In genomic region chr2:75211371-75211770, GRCh38 we compare ENCODE assay signal across 27 cellular contexts. TPM values are rescaled to one million over a fixed set of nuclear protein-coding genes. Genes with fewer than 3 reads are reported as not detected.
DNase-seq lines count a peak whose midpoint lies in the region; ATAC-seq, FAIRE-seq and TF ChIP-seq lines count a peak whose summit lies in the region.
"Had no signal": no experiment of that assay in that cellular context is flagged by ENCODE, and none has a peak within 500 bp of the region (broad histone marks: within the 10 kb centered on the region; RNA-seq: fewer than 3 reads in every experiment).

No MANE protein-coding gene starts in this region.

- RAD21 ChIA-PET in GM12878 (lab: Charles Lee; ENCODE audit: unreplicated experiment), result no interaction called here

- peaks cover 4 to 16% (median 10%) of the 10 kb centered on the region in 4 donors for H3K4me1 Mint-ChIP-seq in CD4-positive, alpha-beta memory T cell

- TF ChIP-seq CTCF in OCI-LY7 (conservative IDR thresholded peaks at IDR 0.05; ENCODE audit: low read length) (no peak), GM12878 (IDR thresholded peaks at IDR 0.05 in 2 of 3, conservative IDR thresholded peaks at IDR 0.05 in 1 of 3; ENCODE audit: control insufficient read depth in 2 of 3, extremely low read depth in 1 of 3, insufficient read depth in 1 of 3, low read depth in 3 of 3, low read length in 3 of 3) (no peak)

- H3K9ac ChIP-seq in BLaER1, result no peak overlapping the region
- no peak overlapping the region for H3K9ac ChIP-seq in GM12878 (ENCODE audit: control insufficient read depth, insufficient read depth, low read length)
- H3K9ac ChIP-seq: BLaER1 treated with 17β-estradiol and CSF1 and Interleukin-3, amounts not matched to agents 10 nM and 100 nM had no signal

- H2AFZ ChIP-seq in OCI-LY7 (ENCODE audit: low read length) (no peak overlapping the region), GM12878 (ENCODE audit: control insufficient read depth, low read depth, low read length) (no peak overlapping the region)

- no peak for TF ChIP-seq POLR2A in GM12878 (IDR thresholded peaks at IDR 0.05; ENCODE audit: low read depth, low read length)

- H3K4me3 Mint-ChIP-seq in CD4-positive, alpha-beta memory T cell, result peak overlapping the region; percentile 1 to 78 (median 52)
- H3K4me3 Mint-ChIP-seq: HFFc6 had no signal

- peak in 4 of 5 donors; percentile 34 to 54 (median 42) for DNase-seq in CD4-positive, alpha-beta memory T cell
- DNase-seq in OCI-LY7 (ENCODE audit: low spot score) (no peak), GM12878 (ENCODE audit: low read depth, low spot score) (no peak), kidney tubule cell (ENCODE audit: low spot score) (no peak), GF-D8 (lab: John Stamatoyannopoulos, UW) (no peak)
- DNase-seq: GOT3; HFFc6; NCI-H1105 treated with DMSO at 0.1 percent for 48 hours; NCI-H146; NCI-H2029; NCI-H446 treated with DMSO at 0.1 percent for 48 hours; NCI-H526; NCI-H82; NK-92 treated with Interleukin-12 subunit alpha and Interleukin-12 subunit beta, amount 100 ng/mL, for 24 hours; SHP77 had no signal

- no peak for FAIRE-seq in GM12878 (lab: Jason Lieb, UNC)
- FAIRE-seq: A204.1 had no signal

- peaks cover 8 to 14% of the 10 kb centered on the region in 2 donors for H3K27me3 Mint-ChIP-seq in CD4-positive, alpha-beta memory T cell

- H3K27me3 ChIP-seq in BLaER1 (no peaks in the 10 kb centered on the region), GM12878 (replicated peaks in 1 of 2; ENCODE audit: control insufficient read depth in 2 of 2, insufficient read depth in 2 of 2, low read length in 1 of 2) (no peaks in the 10 kb centered on the region)
- no peaks in the 10 kb centered on the region for H3K27me3 ChIP-seq in CD4-positive, alpha-beta memory T cell (ENCODE audit: insufficient read depth, low read length)
- H3K27me3 ChIP-seq: BLaER1 treated with 17β-estradiol and CSF1 and Interleukin-3, amounts not matched to agents 10 nM and 100 nM had no signal

- POLR2A ChIA-PET in CD4-positive, alpha-beta memory T cell (lab: Charles Lee; ENCODE audit: partially characterized antibody), result no interaction called here
- POLR2A ChIA-PET in OCI-LY7 (lab: Charles Lee) (interaction anchor here (0.6 kb wide), 1 partner anchor 635 kb away, joined by 3 read pairs; no protein-coding TSS in a partner anchor), GM12878 (lab: Charles Lee) (no interaction called here)

- peaks cover 0 to 2% (median 0%) of the 10 kb centered on the region in 8 donors for H3K9me3 Mint-ChIP-seq in CD4-positive, alpha-beta memory T cell
- H3K9me3 Mint-ChIP-seq: HFFc6 had no signal

- peaks cover 20% of the 10 kb centered on the region for H3K4me1 ChIP-seq in BLaER1
- H3K4me1 ChIP-seq in CD4-positive, alpha-beta memory T cell (ENCODE audit: insufficient read depth, low read length), result peaks cover 13% of the 10 kb centered on the region
- H3K4me1 ChIP-seq in OCI-LY7 (ENCODE audit: insufficient read depth, low read length, poor library complexity, severe bottlenecking), result peaks cover 8% of the 10 kb centered on the region
- no peaks in the 10 kb centered on the region for H3K4me1 ChIP-seq in GM12878 (ENCODE audit: control insufficient read depth, insufficient read depth, low read length)
- H3K4me1 ChIP-seq: HAP-1 had no signal

- H3K27ac Mint-ChIP-seq in CD4-positive, alpha-beta memory T cell, result peak overlapping the region in 6 of 7 donors; percentile 12 to 79 (median 70)
- H3K27ac Mint-ChIP-seq: HFFc6, IgD-negative memory B cell had no signal

- SMC1A ChIA-PET in GM12878 (lab: Charles Lee; ENCODE audit: uncharacterized antibody, unreplicated experiment), result no interaction called here

- intact Hi-C loops in CD4-positive, alpha-beta memory T cell (cut with micrococcal nuclease), result no loop called here
- intact Hi-C loops in OCI-LY7 (cut with micrococcal nuclease; ENCODE audit: unreplicated experiment), result no loop called here
- intact Hi-C loops in GM12878 (cut with micrococcal nuclease; ENCODE audit: unreplicated experiment), result no loop called here

- H3K36me3 ChIP-seq in BLaER1 (no peaks in the 10 kb centered on the region), OCI-LY7 (ENCODE audit: insufficient read depth, low read length) (no peaks in the 10 kb centered on the region), GM12878 (ENCODE audit: control insufficient read depth in 2 of 2, insufficient read depth in 2 of 2, low read length in 1 of 2) (no peaks in the 10 kb centered on the region)
- no peaks in the 10 kb centered on the region for H3K36me3 ChIP-seq in CD4-positive, alpha-beta memory T cell (ENCODE audit: insufficient read depth, low read length)
- H3K36me3 ChIP-seq: BLaER1 treated with 17β-estradiol and CSF1 and Interleukin-3, amounts not matched to agents 10 nM and 100 nM; HAP-1 had no signal

- no peak overlapping the region for H3K27ac ChIP-seq in BLaER1
- no peak overlapping the region for H3K27ac ChIP-seq in CD4-positive, alpha-beta memory T cell (ENCODE audit: low read depth, low read length)
- H3K27ac ChIP-seq in OCI-LY7 (ENCODE audit: low read depth, low read length, poor library complexity, severe bottlenecking), result no peak overlapping the region
- no peak overlapping the region for H3K27ac ChIP-seq in GM12878 (ENCODE audit: control insufficient read depth, insufficient read depth)
- H3K27ac ChIP-seq: BLaER1 treated with 17β-estradiol and CSF1 and Interleukin-3, amounts not matched to agents 10 nM and 100 nM; RWPE1 had no signal

- TF ChIP-seq RAD21 in GM12878 (IDR thresholded peaks at IDR 0.05; ENCODE audit: insufficient read depth, low read depth, low read length), result no peak

- H4K20me1 ChIP-seq in BLaER1 (no peaks in the 10 kb centered on the region), OCI-LY7 (ENCODE audit: insufficient read depth, low read length) (no peaks in the 10 kb centered on the region), GM12878 (ENCODE audit: control insufficient read depth, insufficient read depth) (no peaks in the 10 kb centered on the region)
- H4K20me1 ChIP-seq: BLaER1 treated with 17β-estradiol and CSF1 and Interleukin-3, amounts not matched to agents 10 nM and 100 nM had no signal

- H3K9me2 ChIP-seq in OCI-LY7 (ENCODE audit: insufficient read depth, low read length), result no peaks in the 10 kb centered on the region

- ATAC-seq in GM12878, result no peak
- ATAC-seq in GM19324 (IDR thresholded peaks at IDR 0.05; ENCODE audit: low FRiP score, unreplicated experiment), result no peak
- ATAC-seq in HG03108 (IDR thresholded peaks at IDR 0.05; ENCODE audit: unreplicated experiment), result no peak

- WGBS in GM12878 (ENCODE audit: insufficient coverage, insufficient replicate concordance, low lambda C conversion rate, missing lambda C conversion rate), result 59% methylated on average over 1 of the region's 1 CpG

- H3K79me2 ChIP-seq in OCI-LY7 (ENCODE audit: insufficient read depth, low read depth, low read length) (no peaks in the 10 kb centered on the region), GM12878 (ENCODE audit: control insufficient read depth, insufficient read depth, low read length) (no peaks in the 10 kb centered on the region)

- H3K36me3 Mint-ChIP-seq in CD4-positive, alpha-beta memory T cell, result no peaks in the 10 kb centered on the region
- H3K36me3 Mint-ChIP-seq: IgD-negative memory B cell had no signal

- H3K4me2 ChIP-seq in BLaER1 (peak overlapping the region; percentile 11; the same call in 1 of the 2 replicates), OCI-LY7 (ENCODE audit: low read length) (peak overlapping the region; percentile 42), GM12878 (ENCODE audit: control insufficient read depth, insufficient read depth) (no peak overlapping the region)

- CTCF ChIA-PET in CD4-positive, alpha-beta memory T cell (lab: Charles Lee; ENCODE audit: partially characterized antibody), result no interaction called here
- CTCF ChIA-PET in OCI-LY7 (lab: Charles Lee; ENCODE audit: unreplicated experiment) (no interaction called here), GM12878 (lab: Yijun Ruan, JAX) (no interaction called here)

- TF ChIP-seq EP300 in GM12878 (IDR thresholded peaks at IDR 0.05; ENCODE audit: borderline replicate concordance in 1 of 2, control insufficient read depth in 1 of 2, low read depth in 2 of 2, low read length in 2 of 2), result no peak

- in situ Hi-C loops in GM12878 (cut with MboI), result no loop called here

- BruUV-seq in OCI-LY7 (replicated peaks; lab: Mats Ljungman, UMichigan), result no TSS peak
- BruUV-seq in GM12878 (replicated peaks; lab: Mats Ljungman, UMichigan), result no TSS peak

- H3K4me3 ChIP-seq in BLaER1 (no peak overlapping the region), OCI-LY7 (ENCODE audit: low read depth, low read length, poor library complexity, severe bottlenecking) (no peak overlapping the region), GM12878 (no peak overlapping the region)
- no peak overlapping the region for H3K4me3 ChIP-seq in CD4-positive, alpha-beta memory T cell (ENCODE audit: low read length in 2 of 2)
- H3K4me3 ChIP-seq: BLaER1 treated with 17β-estradiol and CSF1 and Interleukin-3, amounts not matched to agents 10 nM and 100 nM; HAP-1 had no signal

- no peaks in the 10 kb centered on the region for H3K9me3 ChIP-seq in BLaER1
- no peaks in the 10 kb centered on the region for H3K9me3 ChIP-seq in CD4-positive, alpha-beta memory T cell (ENCODE audit: control insufficient read depth in 1 of 2, low read length in 2 of 2)
- no peaks in the 10 kb centered on the region for H3K9me3 ChIP-seq in OCI-LY7 (ENCODE audit: low read length)
- H3K9me3 ChIP-seq in GM12878 (replicated peaks; ENCODE audit: control insufficient read depth, insufficient read depth, low read length), result no peaks in the 10 kb centered on the region; the same call in 2 of the 3 replicates
- H3K9me3 ChIP-seq: HAP-1 had no signal

RNA-seq across cellular contexts. Expression of gene TACR1, which starts 12.1 kb away (rescaled TPM):
- not detected for total RNA-seq in CD4-positive, alpha-beta memory T cell
- polyA plus RNA-seq in CD4-positive, alpha-beta memory T cell, result under 1 TPM in 1 of 2 donors, not detected in 1; 0.11 TPM
- total RNA-seq in OCI-LY7 (2014; rRNA removed; shearing (Covaris generic)), result not detected in 2 replicates
- total RNA-seq in OCI-LY7 (2022) (not detected in 2 replicates), GM12878 (2014; rRNA removed) (0.06 and 1.1 TPM in 2 replicates), GM12878 (2014; rRNA removed; fragmentation: Illumina TruSeq; extraction: Trizol) (0.18 and 0.27 TPM in 2 replicates), GM12878 (2021) (0.08 and 0.10 TPM in 2 replicates)
- 29.8 and 30.6 TPM in 2 replicates for total RNA-seq in GM12878 (2013; cell fraction: nucleolus; rRNA removed)
- polyA plus RNA-seq in GM12878 (2011; ENCODE audit: low read depth), result not detected
- polyA plus RNA-seq in GM12878 (2011; rRNA removed) (0.50 and 1.4 TPM in 2 replicates), GM12878 (2014; fragmentation: Illumina TruSeq; extraction: Trizol) (0.06 and 0.19 TPM in 2 replicates), GM12878 (2014; fragmentation: Nextera tagmentation; extraction: Ambion mirVana) (under 1 TPM; 0.04 to 0.05 TPM), GM12878 (2014; rRNA removed) (0.05 and 0.99 TPM in 2 replicates), GM12878 (2016; fragmentation: Nextera tagmentation; extraction: Ambion mirVana) (under 1 TPM; 0.19 to 0.43 TPM)
- polyA plus RNA-seq in GM12878 (2011; cell fraction: cytosol; rRNA removed), result 0.88 and 1.5 TPM in 2 replicates
- polyA plus RNA-seq in GM12878 (2011; cell fraction: nucleus; rRNA removed), result 1.1 and 2.2 TPM in 2 replicates
- 0.17 and 0.31 TPM in 2 replicates for polyA plus RNA-seq in GM12878 (2012)
- polyA minus RNA-seq in GM12878 (2011; rRNA and poly(A)+ RNA removed), result 2.5 and 4.2 TPM in 2 replicates
- 0.42 TPM in 1 of 2 replicates, not detected in the other for polyA minus RNA-seq in GM12878 (2011; cell fraction: cytosol; rRNA and poly(A)+ RNA removed)
- polyA minus RNA-seq in GM12878 (2011; cell fraction: nucleus; rRNA and poly(A)+ RNA removed), result 3.5 and 6.5 TPM in 2 replicates
- total RNA-seq: Daoy; G401; SK-MEL-5; T-helper 1 cell treated with Interleukin-12 subunit alpha and Interleukin-12 subunit beta and Interleukin-4 antibody, amounts not matched to agents 30 ng/mL and 1 ng/mL, for 36 hours had no signal
- polyA plus RNA-seq: IgD-negative memory B cell had no signal

Comparison
In these comparisons a context has a peak if more than half of its experiments do, and no peak if none do; other contexts are left out.
1. DNase-seq: peak in CD4-positive, alpha-beta memory T cell (4 of 5); none in OCI-LY7 (single experiment), GM12878 (single experiment), kidney tubule cell (single experiment) and GF-D8 (single experiment).